27 cellular contexts compared by ENCODE assay signal in genomic region chr6:52365871-52366540, GRCh38. TPM values are rescaled to one million over a fixed set of nuclear protein-coding genes. Genes with fewer than 3 reads are reported as not detected.
DNase-seq lines count a peak whose midpoint lies in the region; ATAC-seq and TF ChIP-seq lines count a peak whose summit lies in the region.
"Had no signal": no experiment of that assay in that cellular context is flagged by ENCODE, and none has a peak within 500 bp of the region (broad histone marks: within the 10 kb centered on the region; RNA-seq: fewer than 3 reads in every experiment).

No MANE protein-coding gene starts in this region.

- TF ChIP-seq CTCF in ascending aorta (IDR thresholded peaks at IDR 0.05), result no peak

- H3K27me3 ChIP-seq in ascending aorta, result no peaks in the 10 kb centered on the region
- H3K27me3 ChIP-seq: adrenal gland, BLaER1, cardiac muscle cell, gastroesophageal sphincter, transverse colon had no signal

- H3K9me3 ChIP-seq in T-helper 17 cell (ENCODE audit: control insufficient read depth, low read length, poor library complexity, severe bottlenecking), result no peaks in the 10 kb centered on the region
- no peaks in the 10 kb centered on the region for H3K9me3 ChIP-seq in ascending aorta
- H3K9me3 ChIP-seq: A549, adrenal gland, BLaER1, gastroesophageal sphincter, SK-N-SH, transverse colon had no signal

- no peak overlapping the region for H3K4me3 Mint-ChIP-seq in T-helper 17 cell
- peak overlapping the region in 4 of 10 donors; percentile 19 to 61 (median 32) for H3K4me3 Mint-ChIP-seq in naive thymus-derived CD8-positive, alpha-beta T cell

- intact Hi-C loops in ascending aorta (cut with DNase I), result loop anchor here (10.0 kb wide), 1 partner anchor 989 kb away; no protein-coding TSS in a partner anchor

- no peak overlapping the region for H3K27ac ChIP-seq in ascending aorta
- H3K27ac ChIP-seq: A549, adrenal gland, BLaER1, cardiac muscle cell, epithelial cell of prostate, gastroesophageal sphincter, transverse colon had no signal

- POLR2A ChIA-PET in naive thymus-derived CD8-positive, alpha-beta T cell (lab: Charles Lee), result interaction anchor here (0.6 to 7.4 kb wide), 3 partner anchors 9 to 28 kb away, joined by 3 to 105 read pairs (median 5); no protein-coding TSS in a partner anchor

- H3K4me1 Mint-ChIP-seq in T-helper 17 cell, result peaks cover 55% of the 10 kb centered on the region
- peaks cover 50 to 91% (median 86%) of the 10 kb centered on the region in 4 donors for H3K4me1 Mint-ChIP-seq in naive thymus-derived CD8-positive, alpha-beta T cell

- H3K36me3 ChIP-seq in ascending aorta, result no peaks in the 10 kb centered on the region
- H3K36me3 ChIP-seq: adrenal gland, cardiac muscle cell, gastroesophageal sphincter had no signal

- H3K27ac Mint-ChIP-seq in T-helper 17 cell, result peak overlapping the region; percentile 99
- peak overlapping the region in 8 of 10 donors; percentile 41 to 97 (median 72) for H3K27ac Mint-ChIP-seq in naive thymus-derived CD8-positive, alpha-beta T cell

- H3K27me3 Mint-ChIP-seq in T-helper 17 cell, result no peaks in the 10 kb centered on the region
- H3K27me3 Mint-ChIP-seq in naive thymus-derived CD8-positive, alpha-beta T cell, result no peaks in the 10 kb centered on the region

- H3K4me3 ChIP-seq in ascending aorta, result no peak overlapping the region
- H3K4me3 ChIP-seq: A549, adrenal gland, BLaER1, cardiac muscle cell, gastroesophageal sphincter, transverse colon had no signal

- ATAC-seq in T-helper 17 cell (no peak), GM18502 (IDR thresholded peaks at IDR 0.05; ENCODE audit: poor library complexity, unreplicated experiment) (no peak), GM21717 (IDR thresholded peaks at IDR 0.05; ENCODE audit: unreplicated experiment) (no peak)
- no peak for ATAC-seq in naive thymus-derived CD8-positive, alpha-beta T cell
- ATAC-seq: A549, gastroesophageal sphincter had no signal

- H3K4me1 ChIP-seq in ascending aorta, result peaks cover 0 to 3% of the 10 kb centered on the region in 2 donors

- H3K36me3 Mint-ChIP-seq in T-helper 17 cell (ENCODE audit: low read depth), result peaks cover 7% of the 10 kb centered on the region
- H3K36me3 Mint-ChIP-seq in naive thymus-derived CD8-positive, alpha-beta T cell, result peaks cover 0 to 61% (median 8%) of the 10 kb centered on the region in 3 donors

- DNase-seq in Ammon's horn (ENCODE audit: low spot score) (peak; percentile 62), T-helper 17 cell (no peak), fibroblast of gingiva (ENCODE audit: low read depth) (peak; percentile 38), GDM1 (lab: John Stamatoyannopoulos, UW) (no peak), ascending aorta (ENCODE audit: low spot score in 2 of 2) (no peak)
- DNase-seq in naive thymus-derived CD8-positive, alpha-beta T cell, result no peak
- DNase-seq: activated CD4-positive, alpha-beta T cell treated with anti-CD3 and anti-CD28 coated beads, Interleukin-2, amount 50 U/mL, for 48 hours; activated CD4-positive, CD25-positive, alpha-beta regulatory T cell; activated effector memory CD4-positive, alpha-beta T cell treated with Interleukin-2 at 50 U/mL for 16 hours; adrenal gland; EL; NCI-H1436 treated with DMSO at 0.1 percent for 48 hours; NCI-H510A; retina; RPMI8226; SK-N-SH; stimulated activated CD4-positive, alpha-beta T cell treated with anti-CD3 and anti-CD28 coated beads, Interleukin-4, amount 100 ng/mL, for 1 hour; stimulated activated naive CD4-positive, alpha-beta T cell treated with Interleukin-2 at 50 U/mL for 16 hours; T1000; transverse colon had no signal

- no peaks in the 10 kb centered on the region for H3K9me3 Mint-ChIP-seq in naive thymus-derived CD8-positive, alpha-beta T cell

RNA-seq across cellular contexts. Expression of gene PAQR8, which starts 4.1 kb away (rescaled TPM):
- total RNA-seq in T-helper 17 cell, result 1 to 10 TPM; 3.6 to 7.7 TPM
- total RNA-seq in naive thymus-derived CD8-positive, alpha-beta T cell, result 10 to 100 TPM; 28.9 to 31.7 TPM
- 10 to 100 TPM; 14.3 to 35.0 (median 30.6) TPM for polyA plus RNA-seq in naive thymus-derived CD8-positive, alpha-beta T cell
- 6.1 TPM for total RNA-seq in ascending aorta

RNA-seq across cellular contexts. Expression of gene EFHC1, which starts 54.1 kb away (rescaled TPM):
- 1 to 10 TPM; 5.3 to 7.5 TPM for total RNA-seq in T-helper 17 cell
- total RNA-seq in naive thymus-derived CD8-positive, alpha-beta T cell, result 10 to 100 TPM; 13.0 to 15.5 TPM
- polyA plus RNA-seq in naive thymus-derived CD8-positive, alpha-beta T cell, result 1 to 10 TPM; 2.5 to 5.1 (median 2.9) TPM
- 7.3 TPM for total RNA-seq in ascending aorta

Comparison
In these comparisons a context has a peak if more than half of its experiments do, and no peak if none do; other contexts are left out.
1. DNase-seq: peak in Ammon's horn (single experiment) and fibroblast of gingiva (single experiment); none in T-helper 17 cell (0 of 3), naive thymus-derived CD8-positive, alpha-beta T cell (0 of 10), GDM1 (single experiment) and ascending aorta (0 of 2).